20 cellular contexts compared by ENCODE assay signal in the genomic region with DNA sequence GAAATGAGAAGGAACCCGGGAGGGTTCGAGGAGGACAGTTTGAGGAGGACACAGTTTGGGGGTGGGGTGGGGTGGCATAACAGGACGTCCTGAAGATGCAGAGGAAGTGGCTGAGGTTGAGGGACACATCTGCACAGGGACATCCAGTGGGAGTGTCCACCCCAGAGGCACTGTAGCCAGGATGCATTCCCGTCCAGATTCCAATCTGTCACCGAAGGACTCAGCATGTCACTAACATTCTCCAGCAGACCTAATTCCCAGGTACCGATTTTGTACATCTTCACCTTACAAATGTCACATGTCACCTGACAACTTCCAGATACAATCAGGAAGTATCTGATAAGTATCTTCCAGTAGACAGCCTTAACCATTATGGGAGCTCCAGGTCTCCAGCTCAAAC. TPM values are rescaled to one million over a fixed set of nuclear protein-coding genes. Genes with fewer than 3 reads are reported as not detected.
DNase-seq lines count a peak whose midpoint lies in the region; TF ChIP-seq lines count a peak whose summit lies in the region.
"Had no signal": no experiment of that assay in that cellular context is flagged by ENCODE, and none has a peak within 500 bp of the region (broad histone marks: within the 10 kb centered on the region; RNA-seq: fewer than 3 reads in every experiment).

No MANE protein-coding gene starts in this region.

- H3K36me3 Mint-ChIP-seq in activated T-helper 2 cell treated with anti-CD3 and anti-CD28 coated beads, Interferon-gamma antibody, Interleukin-2, Interleukin-4, amounts not matched to agents 10 μg/mL and 5 μg/mL and 100 μg/mL, durations not matched to agents 14 hours and 24 hours and 36 hours (ENCODE audit: low read depth): no peaks in the 10 kb centered on the region
- H3K36me3 Mint-ChIP-seq: CD14-positive monocyte; CD8-positive, alpha-beta T cell; IgD-negative memory B cell had no signal

- DNase-seq in ELF-1 (ENCODE audit: low read depth, low spot score) (peak; percentile 19), SK-N-DZ (ENCODE audit: low spot score) (peak; percentile 42), islet precursor cell (peak; percentile 68), transverse colon (no peak), NCI-H510A (lab: John Stamatoyannopoulos, UW) (no peak), NK-92 (lab: John Stamatoyannopoulos, UW; ENCODE audit: unreplicated experiment) (no peak)
- DNase-seq in activated T-helper 2 cell treated with anti-CD3 and anti-CD28 coated beads, Interferon-gamma antibody, Interleukin-2, Interleukin-4, amounts not matched to agents 10 μg/mL and 5 μg/mL and 100 μg/mL, durations not matched to agents 14 hours and 24 hours and 36 hours (ENCODE audit: low spot score): no peak
- DNase-seq: 8988T; CD8-positive, alpha-beta T cell; COR-L47; DMS53; DND-41; EL; HCEC 1CT had no signal

- no peak for TF ChIP-seq POLR2A in transverse colon (IDR thresholded peaks at IDR 0.05)

- TF ChIP-seq CTCF in transverse colon (IDR thresholded peaks at IDR 0.05): no peak

- H3K27me3 ChIP-seq in transverse colon: no peaks in the 10 kb centered on the region
- H3K27me3 ChIP-seq: BLaER1 had no signal

- in situ Hi-C loops in transverse colon (cut with MboI; ENCODE audit: low pct_ligation_motif_present in 1 of 4, low pct_unique_long_range_greater_than_20kb in 1 of 4, low sequenced_read_pairs in 3 of 4): no loop called here

- no peaks in the 10 kb centered on the region for H3K4me1 Mint-ChIP-seq in activated T-helper 2 cell treated with anti-CD3 and anti-CD28 coated beads, Interferon-gamma antibody, Interleukin-2, Interleukin-4, amounts not matched to agents 10 μg/mL and 5 μg/mL and 100 μg/mL, durations not matched to agents 14 hours and 24 hours and 36 hours (ENCODE audit: low read depth)
- H3K4me1 Mint-ChIP-seq: CD14-positive monocyte had no signal

- peaks cover 10% of the 10 kb centered on the region for H3K27me3 Mint-ChIP-seq in activated T-helper 2 cell treated with anti-CD3 and anti-CD28 coated beads, Interferon-gamma antibody, Interleukin-2, Interleukin-4, amounts not matched to agents 10 μg/mL and 5 μg/mL and 100 μg/mL, durations not matched to agents 14 hours and 24 hours and 36 hours (ENCODE audit: low read depth)

- intact Hi-C loops in transverse colon (cut with DNase I; ENCODE audit: low total_unique reads): no loop called here
- intact Hi-C loops in activated T-helper 2 cell treated with anti-CD3 and anti-CD28 coated beads, Interferon-gamma antibody, Interleukin-2, Interleukin-4, amounts not matched to agents 10 μg/mL and 5 μg/mL and 100 μg/mL, durations not matched to agents 14 hours and 24 hours and 36 hours (cut with micrococcal nuclease): no loop called here

- H3K9me3 Mint-ChIP-seq in activated T-helper 2 cell treated with anti-CD3 and anti-CD28 coated beads, Interferon-gamma antibody, Interleukin-2, Interleukin-4, amounts not matched to agents 10 μg/mL and 5 μg/mL and 100 μg/mL, durations not matched to agents 14 hours and 24 hours and 36 hours: no peaks in the 10 kb centered on the region
- H3K9me3 Mint-ChIP-seq: CD8-positive, alpha-beta T cell; GM23338 had no signal

- no peak overlapping the region for H3K4me3 ChIP-seq in transverse colon
- H3K4me3 ChIP-seq: BLaER1, GM23338 had no signal

- peaks cover 13 to 42% (median 19%) of the 10 kb centered on the region in 4 donors for H3K4me1 ChIP-seq in transverse colon

- no peak overlapping the region for H3K4me3 Mint-ChIP-seq in activated T-helper 2 cell treated with anti-CD3 and anti-CD28 coated beads, Interferon-gamma antibody, Interleukin-2, Interleukin-4, amounts not matched to agents 10 μg/mL and 5 μg/mL and 100 μg/mL, durations not matched to agents 14 hours and 24 hours and 36 hours (ENCODE audit: low read depth)
- H3K4me3 Mint-ChIP-seq: CD14-positive monocyte; CD8-positive, alpha-beta T cell; GM23338 had no signal

- no peaks in the 10 kb centered on the region for H3K9me3 ChIP-seq in transverse colon

- WGBS in transverse colon (ENCODE audit: low coverage in 1 of 2), 2 donors: 76 to 88% methylated on average over 6 of the region's 6 CpGs

- no peak for TF ChIP-seq EP300 in transverse colon (IDR thresholded peaks at IDR 0.05; ENCODE audit: low read depth)

- no peaks in the 10 kb centered on the region for H3K36me3 ChIP-seq in transverse colon
- H3K36me3 ChIP-seq: BLaER1 had no signal

- peak overlapping the region in 3 of 4 donors; percentile 30 to 50 (median 40) for H3K27ac ChIP-seq in transverse colon
- H3K27ac ChIP-seq: BLaER1, HL-60 had no signal

- no peak overlapping the region for H3K27ac Mint-ChIP-seq in activated T-helper 2 cell treated with anti-CD3 and anti-CD28 coated beads, Interferon-gamma antibody, Interleukin-2, Interleukin-4, amounts not matched to agents 10 μg/mL and 5 μg/mL and 100 μg/mL, durations not matched to agents 14 hours and 24 hours and 36 hours
- H3K27ac Mint-ChIP-seq: CD8-positive, alpha-beta T cell had no signal

RNA-seq across cellular contexts. Expression of gene EPB41L4B, which starts 42.6 kb away (rescaled TPM):
- polyA plus RNA-seq in SK-N-DZ (2014; cell fraction: cytosol; rRNA removed): 2.9 and 3.1 TPM in 2 replicates
- polyA plus RNA-seq in SK-N-DZ (2014; cell fraction: nucleus; rRNA removed): 6.7 and 7.1 TPM in 2 replicates
- total RNA-seq in transverse colon: 100 to 1,000 TPM in 3 of 4 donors, 10 to 100 TPM in 1; 76.8 to 159 (median 110) TPM
- total RNA-seq in activated T-helper 2 cell treated with anti-CD3 and anti-CD28 coated beads, Interferon-gamma antibody, Interleukin-2, Interleukin-4, amounts not matched to agents 10 μg/mL and 5 μg/mL and 100 μg/mL, durations not matched to agents 14 hours and 24 hours and 36 hours: 1.5 and 1.6 TPM in 2 replicates
- total RNA-seq: A673; CD8-positive, alpha-beta T cell had no signal
- polyA plus RNA-seq: CD14-positive monocyte, IgD-negative memory B cell had no signal

Comparison
In these comparisons a context has a peak if more than half of its experiments do, and no peak if none do; other contexts are left out.
1. DNase-seq: peak in ELF-1 (single experiment), SK-N-DZ (single experiment) and islet precursor cell (single experiment); none in transverse colon (single experiment), NCI-H510A (single experiment), activated T-helper 2 cell treated with anti-CD3 and anti-CD28 coated beads, Interferon-gamma antibody, Interleukin-2, Interleukin-4, amounts not matched to agents 10 μg/mL and 5 μg/mL and 100 μg/mL, durations not matched to agents 14 hours and 24 hours and 36 hours (single experiment) and NK-92 (single experiment).
2. RNA of gene EPB41L4B, which starts 42.6 kb away (total RNA-seq): 76.8 to 159 TPM in transverse colon; 1.5 to 1.6 TPM in activated T-helper 2 cell treated with anti-CD3 and anti-CD28 coated beads, Interferon-gamma antibody, Interleukin-2, Interleukin-4, amounts not matched to agents 10 μg/mL and 5 μg/mL and 100 μg/mL, durations not matched to agents 14 hours and 24 hours and 36 hours; every median in the first group is over 10 times any median in the second.